Comparison of ENCODE assay signal across 9 cellular contexts in genomic region chrX:18674788-18675735, GRCh38. TPM values are rescaled to one million over a fixed set of nuclear protein-coding genes. Genes with fewer than 3 reads are reported as not detected.
A peak's percentile ranks its signal among the peaks of the same experiment; 100 is the strongest.
DNase-seq lines count a peak whose midpoint lies in the region; ATAC-seq and TF ChIP-seq lines count a peak whose summit lies in the region.
"Had no signal": no experiment of that assay in that cellular context is flagged by ENCODE, and none has a peak within 500 bp of the region (broad histone marks: within the 10 kb centered on the region; RNA-seq: fewer than 3 reads in every experiment).

No MANE protein-coding gene starts in this region.

- peak; percentile 35 for DNase-seq in AG09319 (ENCODE audit: extremely low read depth, low read depth)
- peak; percentile 90 for DNase-seq in NCI-H2227 treated with DMSO at 0.1 percent for 48 hours (lab: John Stamatoyannopoulos, UW)
- peak; percentile 77 for DNase-seq in activated CD4-positive, alpha-beta T cell treated with anti-CD3 and anti-CD28 coated beads for 48 hours
- peak; percentile 80 for DNase-seq in coronary artery (ENCODE audit: low spot score)
- DNase-seq in left lobe of liver (ENCODE audit: low spot score), result peak; percentile 78
- peak; percentile 74 to 78 for DNase-seq in stimulated activated CD4-positive, alpha-beta T cell treated with anti-CD3 and anti-CD28 coated beads, Interleukin-2, amount 100 ng/mL, for 24 hours

- ATAC-seq in GM18870 (IDR thresholded peaks at IDR 0.05; ENCODE audit: unreplicated experiment) (peak; percentile 85), HG03103 (IDR thresholded peaks at IDR 0.05; ENCODE audit: low read depth, unreplicated experiment) (peak; percentile 70), left lobe of liver (peak; percentile 93)

- TF ChIP-seq CTCF in AG09319 (IDR thresholded peaks at IDR 0.05; ENCODE audit: low read depth, low read length), result no peak
- no peak for TF ChIP-seq CTCF in coronary artery (IDR thresholded peaks at IDR 0.05)

- peak overlapping the region; percentile 81 to 85 for H3K27ac ChIP-seq in coronary artery

- peak overlapping the region; percentile 68 for H3K4me3 ChIP-seq in coronary artery

RNA-seq across cellular contexts. Expression of gene RS1, which starts 3.2 kb away (rescaled TPM):
- not detected for total RNA-seq in left lobe of liver
- total RNA-seq: activated CD8-positive, alpha-beta memory T cell treated with anti-CD3 and anti-CD28 coated beads for 36 hours had no signal

RNA-seq across cellular contexts. Expression of gene PPEF1, which starts 32.4 kb away (rescaled TPM):
- not detected for total RNA-seq in left lobe of liver
- total RNA-seq: activated CD8-positive, alpha-beta memory T cell treated with anti-CD3 and anti-CD28 coated beads for 36 hours had no signal

Comparison
In these comparisons a context has a peak if more than half of its experiments do, and no peak if none do; other contexts are left out.
1. Peak in every context shown above with its lines: DNase-seq, ATAC-seq, H3K4me3 ChIP-seq and H3K27ac ChIP-seq.
2. DNase-seq: peak in every context shown above with its lines; median percentile 90 in NCI-H2227 treated with DMSO at 0.1 percent for 48 hours; 80 in coronary artery; 78 in left lobe of liver; 77 in activated CD4-positive, alpha-beta T cell treated with anti-CD3 and anti-CD28 coated beads for 48 hours; 76 in stimulated activated CD4-positive, alpha-beta T cell treated with anti-CD3 and anti-CD28 coated beads, Interleukin-2, amount 100 ng/mL, for 24 hours; 35 in AG09319.